27 cellular contexts compared by ENCODE assay signal in the genomic region with DNA sequence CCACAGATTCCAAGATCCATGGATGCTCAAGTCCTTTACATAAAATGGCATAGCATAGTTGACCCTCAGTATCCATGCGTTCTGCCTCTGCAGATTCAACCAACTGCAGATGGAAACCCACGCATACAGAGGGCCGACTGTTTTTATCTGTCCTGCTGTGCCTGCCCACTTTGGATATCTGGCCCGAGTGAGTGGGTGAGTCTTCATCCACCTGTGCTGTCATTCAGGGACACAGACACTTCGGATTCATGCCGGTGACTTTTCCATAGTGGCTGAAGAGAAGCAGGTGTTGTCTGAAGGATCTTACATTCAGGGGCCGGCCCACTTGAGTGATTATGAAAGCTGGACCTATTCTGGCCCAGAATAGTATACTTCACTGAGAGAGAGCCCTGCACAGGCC.
"Had no signal": no experiment of that assay in that cellular context is flagged by ENCODE, and none has a peak within 500 bp of the region (broad histone marks: within the 10 kb centered on the region; RNA-seq: fewer than 3 reads in every experiment).

No MANE protein-coding gene starts in this region.

- H3K27ac ChIP-seq: left lung, lower lobe of right lung, neural progenitor cell, neutrophil, ovary, spleen, suprapubic skin, thoracic aorta, tibial artery, upper lobe of right lung had no signal

- H3K4me1 ChIP-seq: left lung, lower lobe of right lung, neural progenitor cell, spleen, suprapubic skin, tibial artery, upper lobe of right lung had no signal

- H3K9me3 ChIP-seq: left lung, lower lobe of right lung, neutrophil, ovary, spleen, suprapubic skin, thoracic aorta, tibial artery, upper lobe of right lung had no signal

- H3K27me3 ChIP-seq: left lung, neural progenitor cell, neutrophil, ovary, spleen, suprapubic skin, tibial artery, upper lobe of right lung had no signal

- DNase-seq: hypothalamus; kidney; left colon; left lung; lower lobe of right lung; mammary epithelial cell; mesenchymal stem cell; naive B cell; natural killer cell; nephron progenitor cell; occipital lobe; ovary; retina; right cardiac atrium; small intestine; spleen; stimulated activated CD4-positive, alpha-beta T cell treated with anti-CD3 and anti-CD28 coated beads, Interleukin-4, amount 100 ng/mL, for 24 hours; stimulated activated naive CD4-positive, alpha-beta T cell; tibial artery; trophoblast cell; upper lobe of right lung had no signal

- ATAC-seq: left colon; left lung; lower lobe of right lung; natural killer cell; right cardiac atrium; sciatic nerve; stimulated activated effector memory CD8-positive, alpha-beta T cell treated with anti-CD3 and anti-CD28 coated beads, Interleukin-12 subunit alpha, Interleukin-12 subunit beta, amount 100 ng/mL, for 72 hours; upper lobe of right lung had no signal

- H3K4me3 ChIP-seq: left lung, lower lobe of right lung, neural progenitor cell, ovary, spleen, suprapubic skin, thoracic aorta, tibial artery, upper lobe of right lung had no signal

- H3K36me3 ChIP-seq: left lung, lower lobe of right lung, neural progenitor cell, neutrophil, ovary, spleen, suprapubic skin, thoracic aorta, tibial artery, upper lobe of right lung had no signal
